Comparison of ENCODE assay signal across 11 cellular contexts in genomic region chr17:62179525-62180161, GRCh38.
DNase-seq lines count a peak whose midpoint lies in the region; ATAC-seq and TF ChIP-seq lines count a peak whose summit lies in the region.
"Had no signal": no experiment of that assay in that cellular context is flagged by ENCODE, and none has a peak within 500 bp of the region (broad histone marks: within the 10 kb centered on the region; RNA-seq: fewer than 3 reads in every experiment).

No MANE protein-coding gene starts in this region.

- H3K4me1 Mint-ChIP-seq in activated T-cell treated with anti-CD3 and anti-CD28 coated beads, Interleukin-2, amount 50 U/mL, for 24 hours (ENCODE audit: low read depth): no peaks in the 10 kb centered on the region

- BruUV-seq in PC-3 (replicated peaks; lab: Mats Ljungman, UMichigan): no TSS peak

- 0 out of 2 replicates have a peak overlapping the region, but pooled peaks have one; percentile 12 for H2AFZ ChIP-seq in PC-3 (ENCODE audit: low read length)
- H2AFZ ChIP-seq in osteoblast (ENCODE audit: low read length): no peak overlapping the region

- H3K27me3 Mint-ChIP-seq in activated T-cell treated with anti-CD3 and anti-CD28 coated beads, Interleukin-2, amount 50 U/mL, for 24 hours: no peaks in the 10 kb centered on the region
- H3K27me3 Mint-ChIP-seq: activated naive CD8-positive, alpha-beta T cell had no signal

- peak overlapping the region; percentile 31 for H3K27ac ChIP-seq in PC-3 (ENCODE audit: low read length)
- no peak overlapping the region for H3K27ac ChIP-seq in osteoblast (ENCODE audit: low read depth, low read length)

- no peaks in the 10 kb centered on the region for H3F3A ChIP-seq in PC-3 (ENCODE audit: low read length, unreplicated experiment)

- TF ChIP-seq CTCF in PC-3 (conservative IDR thresholded peaks at IDR 0.05; ENCODE audit: low read depth, low read length) (peak; percentile 86), osteoblast (IDR thresholded peaks at IDR 0.05; ENCODE audit: extremely low read depth, low read depth, low read length) (no peak)

- H3K4me2 ChIP-seq in PC-3 (ENCODE audit: low read length) (0 out of 2 replicates have a peak overlapping the region, but pooled peaks have one; percentile 1), osteoblast (ENCODE audit: insufficient read depth, low read length) (no peak overlapping the region)

- ATAC-seq in PC-3 (peak; percentile 99), HG03039 (IDR thresholded peaks at IDR 0.05; ENCODE audit: unreplicated experiment) (no peak), HG03520 (IDR thresholded peaks at IDR 0.05; ENCODE audit: unreplicated experiment) (no peak)

- H3K9me3 ChIP-seq in PC-3 (ENCODE audit: low read length) (no peaks in the 10 kb centered on the region), osteoblast (ENCODE audit: low read depth, low read length) (peaks cover 4% of the 10 kb centered on the region)

- H3K36me3 ChIP-seq in PC-3 (ENCODE audit: low read depth, low read length) (no peaks in the 10 kb centered on the region), osteoblast (ENCODE audit: insufficient read depth, low read length) (no peaks in the 10 kb centered on the region)

- no peaks in the 10 kb centered on the region for H3K9me2 ChIP-seq in PC-3 (replicated peaks; ENCODE audit: low read length)

- H3K9ac ChIP-seq in PC-3 (ENCODE audit: low read length): peak overlapping the region; percentile 10; the same call in 1 of the 2 replicates

- no peaks in the 10 kb centered on the region for H3K79me2 ChIP-seq in PC-3 (ENCODE audit: low read length)
- no peaks in the 10 kb centered on the region for H3K79me2 ChIP-seq in osteoblast (ENCODE audit: insufficient read depth, low read length)

- H3K9me3 Mint-ChIP-seq in activated T-cell treated with anti-CD3 and anti-CD28 coated beads, Interleukin-2, amount 50 U/mL, for 24 hours: peaks cover 9% of the 10 kb centered on the region

- DNase-seq in ELR (ENCODE audit: low read depth): peak; percentile 91
- DNase-seq in PC-3: peak; percentile 95
- DNase-seq in dermis microvascular lymphatic vessel endothelial cell (ENCODE audit: low read depth in 2 of 2): peak; percentile 81 to 92
- peak; percentile 76 for DNase-seq in osteoblast (ENCODE audit: insufficient read length, low spot score, missing footprints)
- DNase-seq in mesenteric fat pad (ENCODE audit: low spot score): no peak
- no peak for DNase-seq in activated T-cell treated with anti-CD3 and anti-CD28 coated beads, Interleukin-2, amount 50 U/mL, for 24 hours
- DNase-seq: hypothalamus, NCI-H2029 treated with DMSO at 0.1 percent for 48 hours had no signal

- H3K36me3 Mint-ChIP-seq in activated T-cell treated with anti-CD3 and anti-CD28 coated beads, Interleukin-2, amount 50 U/mL, for 24 hours (ENCODE audit: low read depth): no peaks in the 10 kb centered on the region

- intact Hi-C loops in PC-3 (cut with micrococcal nuclease): loop anchor here (1.0 to 10.0 kb wide), 4 partner anchors 68 to 317 kb away; partner anchors contain the start of genes BRIP1 and MED13

- H3K4me3 Mint-ChIP-seq in activated T-cell treated with anti-CD3 and anti-CD28 coated beads, Interleukin-2, amount 50 U/mL, for 24 hours: no peak overlapping the region
- H3K4me3 Mint-ChIP-seq: activated naive CD8-positive, alpha-beta T cell had no signal

- no peak overlapping the region for H3K27ac Mint-ChIP-seq in activated T-cell treated with anti-CD3 and anti-CD28 coated beads, Interleukin-2, amount 50 U/mL, for 24 hours
- H3K27ac Mint-ChIP-seq: activated naive CD8-positive, alpha-beta T cell had no signal

- H4K20me1 ChIP-seq in PC-3 (ENCODE audit: low read length): no peaks in the 10 kb centered on the region
- no peaks in the 10 kb centered on the region for H4K20me1 ChIP-seq in osteoblast (ENCODE audit: insufficient read depth, low read length)

- peaks cover 19% of the 10 kb centered on the region for H3K4me1 ChIP-seq in PC-3 (ENCODE audit: insufficient read depth, low read length)
- peaks cover 10% of the 10 kb centered on the region for H3K4me1 ChIP-seq in osteoblast (ENCODE audit: insufficient read depth, low read length)

- POLR2A ChIA-PET in PC-3 (lab: Charles Lee; ENCODE audit: unreplicated experiment): interaction anchor here (0.6 to 0.7 kb wide), 2 partner anchors 114 to 259 kb away, joined by 3 to 6 read pairs; no protein-coding TSS in a partner anchor

- H3K27me3 ChIP-seq in PC-3 (ENCODE audit: low read length) (no peaks in the 10 kb centered on the region), osteoblast (ENCODE audit: insufficient read depth, low read length) (no peaks in the 10 kb centered on the region)

- no peak overlapping the region for H3K4me3 ChIP-seq in PC-3 (ENCODE audit: low read length)
- no peak overlapping the region for H3K4me3 ChIP-seq in osteoblast (ENCODE audit: insufficient read depth, low read length)

- CTCF ChIA-PET in PC-3 (lab: Charles Lee): interaction anchor here (0.7 to 1.8 kb wide), 5 partner anchors 70 to 114 kb away, joined by 3 to 18 read pairs (median 4); no protein-coding TSS in a partner anchor

Comparison
In these comparisons a context has a peak if more than half of its experiments do, and no peak if none do; other contexts are left out.
1. DNase-seq: peak in ELR (single experiment), PC-3 (single experiment), dermis microvascular lymphatic vessel endothelial cell (2 of 2) and osteoblast (single experiment); none in mesenteric fat pad (single experiment) and activated T-cell treated with anti-CD3 and anti-CD28 coated beads, Interleukin-2, amount 50 U/mL, for 24 hours (single experiment).